17 cellular contexts compared by ENCODE assay signal in genomic region chr19:10508707-10509106, GRCh38. TPM values are rescaled to one million over a fixed set of nuclear protein-coding genes. Genes with fewer than 3 reads are reported as not detected.
DNase-seq lines count a peak whose midpoint lies in the region; ATAC-seq, FAIRE-seq and TF ChIP-seq lines count a peak whose summit lies in the region.
"Had no signal": no experiment of that assay in that cellular context is flagged by ENCODE, and none has a peak within 500 bp of the region (broad histone marks: within the 10 kb centered on the region; RNA-seq: fewer than 3 reads in every experiment).

No MANE protein-coding gene starts in this region.

- peak; percentile 71 for DNase-seq in activated CD4-positive, alpha-beta T cell treated with anti-CD3 and anti-CD28 coated beads for 48 hours
- no peak for DNase-seq in activated CD4-positive, alpha-beta T cell treated with anti-CD3 and anti-CD28 coated beads, Interleukin-2, amount 50 U/mL, for 4 hours
- DNase-seq in HuH-7.5 (ENCODE audit: low spot score) (peak; percentile 5), foreskin keratinocyte (peak in 1 of 2 donors; percentile 53), HTR-8/SVneo (ENCODE audit: insufficient read length, low spot score) (no peak), cerebellar nuclear complex (lab: John Stamatoyannopoulos, UW) (no peak)
- DNase-seq in activated CD8-positive, alpha-beta T cell treated with anti-CD3 and anti-CD28 coated beads, Interleukin-2, amount 10 ng/mL, durations not matched to agents 7 days and 5 days = no peak
- DNase-seq: GDM1, left ventricle myocardium inferior, Right ventricle myocardium superior, stomach had no signal

- peak overlapping the region; percentile 43 for H3K27ac Mint-ChIP-seq in activated CD8-positive, alpha-beta T cell treated with anti-CD3 and anti-CD28 coated beads, Interleukin-2, amount 10 ng/mL, durations not matched to agents 7 days and 5 days

- CTCF ChIA-PET in activated CD8-positive, alpha-beta T cell treated with anti-CD3 and anti-CD28 coated beads, Interleukin-2, amount 10 ng/mL, durations not matched to agents 7 days and 5 days (lab: Charles Lee) = interaction anchor here (0.6 to 5.3 kb wide), 18 partner anchors 14 to 344 kb away, joined by 3 to 34 read pairs (median 3); partner anchors contain the start of genes QTRT1 and RAVER1

- no peak for TF ChIP-seq CTCF in foreskin keratinocyte (conservative IDR thresholded peaks at IDR 0.05)

- ATAC-seq in activated CD8-positive, alpha-beta T cell treated with anti-CD3 and anti-CD28 coated beads, Interleukin-2, amount 10 ng/mL, durations not matched to agents 7 days and 5 days = peak; percentile 50
- ATAC-seq in foreskin keratinocyte (peak; percentile 35), GM18867 (IDR thresholded peaks at IDR 0.05; ENCODE audit: unreplicated experiment) (no peak)

- H3K4me1 ChIP-seq in foreskin keratinocyte = peaks cover 3% of the 10 kb centered on the region

- peaks cover 15% of the 10 kb centered on the region for H3K27me3 Mint-ChIP-seq in activated CD8-positive, alpha-beta T cell treated with anti-CD3 and anti-CD28 coated beads, Interleukin-2, amount 10 ng/mL, durations not matched to agents 7 days and 5 days (ENCODE audit: low read depth)

- H3K4me1 Mint-ChIP-seq in activated CD8-positive, alpha-beta T cell treated with anti-CD3 and anti-CD28 coated beads, Interleukin-2, amount 10 ng/mL, durations not matched to agents 7 days and 5 days (ENCODE audit: low read depth) = peaks cover 32% of the 10 kb centered on the region

- POLR2A ChIA-PET in activated CD8-positive, alpha-beta T cell treated with anti-CD3 and anti-CD28 coated beads, Interleukin-2, amount 10 ng/mL, durations not matched to agents 7 days and 5 days (lab: Charles Lee) = interaction anchor here (0.6 to 1.4 kb wide), 2 partner anchors 43 to 114 kb away, joined by 4 read pairs; no protein-coding TSS in a partner anchor

- no peak for FAIRE-seq in HTR-8/SVneo (lab: Jason Lieb, UNC)
- FAIRE-seq: astrocyte had no signal

- no peak overlapping the region for H3K4me3 Mint-ChIP-seq in activated CD8-positive, alpha-beta T cell treated with anti-CD3 and anti-CD28 coated beads, Interleukin-2, amount 10 ng/mL, durations not matched to agents 7 days and 5 days

- H3K36me3 Mint-ChIP-seq in activated CD8-positive, alpha-beta T cell treated with anti-CD3 and anti-CD28 coated beads, Interleukin-2, amount 10 ng/mL, durations not matched to agents 7 days and 5 days (ENCODE audit: low read depth) = no peaks in the 10 kb centered on the region

- no peaks in the 10 kb centered on the region for H3K27me3 ChIP-seq in foreskin keratinocyte

- H3K27ac ChIP-seq in foreskin keratinocyte = no peak overlapping the region
- H3K27ac ChIP-seq: HL-60, left ventricle myocardium inferior, stomach had no signal

- H3K9me3 Mint-ChIP-seq in activated CD8-positive, alpha-beta T cell treated with anti-CD3 and anti-CD28 coated beads, Interleukin-2, amount 10 ng/mL, durations not matched to agents 7 days and 5 days (ENCODE audit: insufficient read depth) = no peaks in the 10 kb centered on the region

RNA-seq across cellular contexts. Expression of gene KEAP1, which starts 5.6 kb away (rescaled TPM):
- total RNA-seq in activated CD8-positive, alpha-beta T cell treated with anti-CD3 and anti-CD28 coated beads, Interleukin-2, amount 10 ng/mL, durations not matched to agents 7 days and 5 days = 10 to 100 TPM; 89.4 to 92.1 TPM
- 58.4 and 59.2 TPM in 2 replicates for total RNA-seq in foreskin keratinocyte
- polyA plus RNA-seq in foreskin keratinocyte = 53.8 and 57.2 TPM in 2 replicates

RNA-seq across cellular contexts. Expression of gene S1PR5, which starts 8.5 kb away (rescaled TPM):
- under 1 TPM; 0.89 to 0.95 TPM for total RNA-seq in activated CD8-positive, alpha-beta T cell treated with anti-CD3 and anti-CD28 coated beads, Interleukin-2, amount 10 ng/mL, durations not matched to agents 7 days and 5 days
- 12.3 and 12.4 TPM in 2 replicates for total RNA-seq in foreskin keratinocyte
- polyA plus RNA-seq in foreskin keratinocyte = 13.8 and 14.6 TPM in 2 replicates
- total RNA-seq: dermis microvascular lymphatic vessel endothelial cell, fibroblast of lung, renal cortical epithelial cell had no signal

RNA-seq across cellular contexts. Expression of gene ATG4D, which starts 35.0 kb away (rescaled TPM):
- total RNA-seq in activated CD8-positive, alpha-beta T cell treated with anti-CD3 and anti-CD28 coated beads, Interleukin-2, amount 10 ng/mL, durations not matched to agents 7 days and 5 days = 10 to 100 TPM; 46.1 to 46.9 TPM
- 23.0 and 25.2 TPM in 2 replicates for total RNA-seq in foreskin keratinocyte
- 28.6 and 29.7 TPM in 2 replicates for polyA plus RNA-seq in foreskin keratinocyte

RNA-seq across cellular contexts. Expression of gene KRI1, which starts 57.1 kb away (rescaled TPM):
- total RNA-seq in activated CD8-positive, alpha-beta T cell treated with anti-CD3 and anti-CD28 coated beads, Interleukin-2, amount 10 ng/mL, durations not matched to agents 7 days and 5 days = 10 to 100 TPM; 64.0 to 72.8 TPM
- 19.7 TPM in 2 replicates for total RNA-seq in foreskin keratinocyte
- 20.0 and 20.1 TPM in 2 replicates for polyA plus RNA-seq in foreskin keratinocyte

Comparison
In these comparisons a context has a peak if more than half of its experiments do, and no peak if none do; other contexts are left out.
1. DNase-seq: peak in activated CD4-positive, alpha-beta T cell treated with anti-CD3 and anti-CD28 coated beads for 48 hours (single experiment) and HuH-7.5 (single experiment); none in activated CD4-positive, alpha-beta T cell treated with anti-CD3 and anti-CD28 coated beads, Interleukin-2, amount 50 U/mL, for 4 hours (0 of 2), activated CD8-positive, alpha-beta T cell treated with anti-CD3 and anti-CD28 coated beads, Interleukin-2, amount 10 ng/mL, durations not matched to agents 7 days and 5 days (single experiment), HTR-8/SVneo (single experiment) and cerebellar nuclear complex (0 of 2).